In the genomic region with DNA sequence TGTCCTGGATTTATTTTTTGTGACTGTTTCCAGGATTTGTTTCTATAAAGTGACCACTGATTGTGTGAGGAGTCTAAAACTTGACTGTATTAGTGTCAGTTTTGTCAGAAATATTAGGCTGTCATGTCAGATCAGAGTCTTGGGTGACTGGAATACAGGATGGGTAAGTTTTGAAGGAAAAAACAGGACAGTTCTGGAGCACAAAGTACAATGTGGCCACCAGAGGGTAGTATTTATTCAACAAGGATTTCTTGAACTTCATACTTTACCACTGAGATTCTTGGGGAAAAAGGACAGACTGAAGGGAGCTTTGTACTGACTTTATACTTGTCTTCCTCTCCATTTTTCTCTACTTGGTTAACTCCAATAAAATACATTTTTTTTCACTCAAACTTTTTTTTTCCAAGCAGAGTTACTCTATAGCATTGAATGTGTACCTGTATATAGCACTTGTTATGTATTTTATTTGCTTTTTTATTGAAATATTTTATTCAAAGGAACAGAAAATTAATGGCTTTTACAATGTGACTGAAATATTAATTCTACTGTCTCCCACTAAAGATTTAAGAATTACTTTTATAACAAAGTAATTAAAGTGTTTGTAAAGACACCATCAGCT, we compare ENCODE assay signal across 8 cellular contexts. TPM values are rescaled to one million over a fixed set of nuclear protein-coding genes. Genes with fewer than 3 reads are reported as not detected.
A peak's percentile ranks its signal among the peaks of the same experiment; 100 is the strongest.
DNase-seq lines count a peak whose midpoint lies in the region; ATAC-seq and TF ChIP-seq lines count a peak whose summit lies in the region.

No MANE protein-coding gene starts in this region.

- H3K36me3 ChIP-seq in heart right ventricle (no peaks in the 10 kb centered on the region), upper lobe of right lung (no peaks in the 10 kb centered on the region)

- no peaks in the 10 kb centered on the region for H3K9me3 Mint-ChIP-seq in activated T-cell treated with anti-CD3 and anti-CD28 coated beads, Interleukin-2, amount 50 U/mL, for 72 hours
- H3K9me3 Mint-ChIP-seq in activated naive CD4-positive, alpha-beta T cell treated with anti-CD3 and anti-CD28 coated beads for 36 hours = no peaks in the 10 kb centered on the region

- H3K27ac ChIP-seq in heart right ventricle (no peak overlapping the region), upper lobe of right lung (no peak overlapping the region)

- intact Hi-C loops in heart right ventricle (cut with DNase I) (no loop called here), cardiac septum (cut with DNase I) (no loop called here), upper lobe of right lung (cut with DNase I) (no loop called here)
- intact Hi-C loops in activated naive CD4-positive, alpha-beta T cell treated with anti-CD3 and anti-CD28 coated beads for 36 hours (cut with micrococcal nuclease) = loop anchor here (2.0 kb wide), 1 partner anchor 786 kb away; no protein-coding TSS in a partner anchor

- H3K4me3 ChIP-seq in heart right ventricle = no peak overlapping the region
- no peak overlapping the region for H3K4me3 ChIP-seq in upper lobe of right lung

- DNase-seq in heart right ventricle (no peak), cardiac septum (ENCODE audit: low spot score) (no peak), SHP77 (lab: John Stamatoyannopoulos, UW) (peak; percentile 5 to 41), glomerular visceral epithelial cell (ENCODE audit: extremely low spot score) (peak; percentile 48), upper lobe of right lung (no peak)
- no peak for DNase-seq in activated T-cell treated with anti-CD3 and anti-CD28 coated beads, Interleukin-2, amount 50 U/mL, for 72 hours
- DNase-seq in activated naive CD4-positive, alpha-beta T cell treated with anti-CD3 and anti-CD28 coated beads for 36 hours = no peak

- H3K4me1 ChIP-seq in heart right ventricle (no peaks in the 10 kb centered on the region), upper lobe of right lung (no peaks in the 10 kb centered on the region)

- CTCF ChIA-PET in activated naive CD4-positive, alpha-beta T cell treated with anti-CD3 and anti-CD28 coated beads for 36 hours (lab: Charles Lee) = interaction anchor here (0.6 to 5.2 kb wide), 11 partner anchors 9 to 820 kb away, joined by 3 to 28 read pairs (median 4); no protein-coding TSS in a partner anchor

- no peak overlapping the region for H3K27ac Mint-ChIP-seq in activated T-cell treated with anti-CD3 and anti-CD28 coated beads, Interleukin-2, amount 50 U/mL, for 72 hours
- H3K27ac Mint-ChIP-seq in activated naive CD4-positive, alpha-beta T cell treated with anti-CD3 and anti-CD28 coated beads for 36 hours = no peak overlapping the region

- H3K27me3 ChIP-seq in heart right ventricle (no peaks in the 10 kb centered on the region), upper lobe of right lung (no peaks in the 10 kb centered on the region)

- ATAC-seq in heart right ventricle (peak in 1 of 8 donors; percentile 41), upper lobe of right lung (peak; percentile 76), GM18519 (IDR thresholded peaks at IDR 0.05; ENCODE audit: low FRiP score, unreplicated experiment) (no peak)
- no peak for ATAC-seq in activated T-cell treated with anti-CD3 and anti-CD28 coated beads, Interleukin-2, amount 50 U/mL, for 72 hours (replicated peaks in 1 of 2)

- no peak overlapping the region for H3K4me3 Mint-ChIP-seq in activated T-cell treated with anti-CD3 and anti-CD28 coated beads, Interleukin-2, amount 50 U/mL, for 72 hours
- H3K4me3 Mint-ChIP-seq in activated naive CD4-positive, alpha-beta T cell treated with anti-CD3 and anti-CD28 coated beads for 36 hours = no peak overlapping the region

- TF ChIP-seq CTCF in heart right ventricle (IDR thresholded peaks at IDR 0.05) = peak in 7 of 9 donors; percentile 31 to 58 (median 44)
- TF ChIP-seq CTCF in upper lobe of right lung (IDR thresholded peaks at IDR 0.05) = peak; percentile 52

- no peaks in the 10 kb centered on the region for H3K9me3 ChIP-seq in heart right ventricle
- no peaks in the 10 kb centered on the region for H3K9me3 ChIP-seq in upper lobe of right lung

- H3K4me1 Mint-ChIP-seq in activated T-cell treated with anti-CD3 and anti-CD28 coated beads, Interleukin-2, amount 50 U/mL, for 72 hours (ENCODE audit: low read depth) = peaks cover 8% of the 10 kb centered on the region
- peaks cover 12% of the 10 kb centered on the region for H3K4me1 Mint-ChIP-seq in activated naive CD4-positive, alpha-beta T cell treated with anti-CD3 and anti-CD28 coated beads for 36 hours (ENCODE audit: low read depth)

- H3K36me3 Mint-ChIP-seq in activated T-cell treated with anti-CD3 and anti-CD28 coated beads, Interleukin-2, amount 50 U/mL, for 72 hours (ENCODE audit: insufficient read depth in 2 of 2) = no peaks in the 10 kb centered on the region
- H3K36me3 Mint-ChIP-seq in activated naive CD4-positive, alpha-beta T cell treated with anti-CD3 and anti-CD28 coated beads for 36 hours (ENCODE audit: low read depth) = no peaks in the 10 kb centered on the region

- H3K27me3 Mint-ChIP-seq in activated T-cell treated with anti-CD3 and anti-CD28 coated beads, Interleukin-2, amount 50 U/mL, for 72 hours (ENCODE audit: low read depth) = no peaks in the 10 kb centered on the region
- H3K27me3 Mint-ChIP-seq in activated naive CD4-positive, alpha-beta T cell treated with anti-CD3 and anti-CD28 coated beads for 36 hours (ENCODE audit: low read depth) = no peaks in the 10 kb centered on the region

RNA-seq across cellular contexts. Expression of gene LMO7, which starts 51.1 kb away (rescaled TPM):
- 100 to 1,000 TPM; 302 to 600 (median 511) TPM for total RNA-seq in heart right ventricle
- polyA plus RNA-seq in heart right ventricle = 100 to 1,000 TPM; 147 to 307 TPM
- 473 TPM for total RNA-seq in cardiac septum
- total RNA-seq in upper lobe of right lung = 549 TPM
- 10 to 100 TPM; 12.1 to 14.6 TPM for total RNA-seq in activated T-cell treated with anti-CD3 and anti-CD28 coated beads, Interleukin-2, amount 50 U/mL, for 72 hours
- total RNA-seq in activated naive CD4-positive, alpha-beta T cell treated with anti-CD3 and anti-CD28 coated beads for 36 hours = 10 to 100 TPM; 10.5 to 12.0 TPM

Comparison
In these comparisons a context has a peak if more than half of its experiments do, and no peak if none do; other contexts are left out.
1. DNase-seq: peak in SHP77 (2 of 2) and glomerular visceral epithelial cell (single experiment); none in heart right ventricle (0 of 2), cardiac septum (single experiment), upper lobe of right lung (single experiment), activated T-cell treated with anti-CD3 and anti-CD28 coated beads, Interleukin-2, amount 50 U/mL, for 72 hours (0 of 2) and activated naive CD4-positive, alpha-beta T cell treated with anti-CD3 and anti-CD28 coated beads for 36 hours (single experiment).
2. RNA of gene LMO7, which starts 51.1 kb away (total RNA-seq): 549 TPM in upper lobe of right lung (single experiment), 302 to 600 TPM in heart right ventricle and 473 TPM in cardiac septum (single experiment); 12.1 to 14.6 TPM in activated T-cell treated with anti-CD3 and anti-CD28 coated beads, Interleukin-2, amount 50 U/mL, for 72 hours and 10.5 to 12.0 TPM in activated naive CD4-positive, alpha-beta T cell treated with anti-CD3 and anti-CD28 coated beads for 36 hours; every median in the first group is over 10 times any median in the second.